In genomic region chr5:132753135-132753987, GRCh38 we compare ENCODE assay signal across 1 cellular context.
TF ChIP-seq lines count a peak whose summit lies in the region.

No MANE protein-coding gene starts in this region.

TF ChIP-seq in GM23338, 12 proteins besides CTCF, POLR2A, EP300 and RAD21 (continued from another document):
- TF ChIP-seq, protein P1, sequence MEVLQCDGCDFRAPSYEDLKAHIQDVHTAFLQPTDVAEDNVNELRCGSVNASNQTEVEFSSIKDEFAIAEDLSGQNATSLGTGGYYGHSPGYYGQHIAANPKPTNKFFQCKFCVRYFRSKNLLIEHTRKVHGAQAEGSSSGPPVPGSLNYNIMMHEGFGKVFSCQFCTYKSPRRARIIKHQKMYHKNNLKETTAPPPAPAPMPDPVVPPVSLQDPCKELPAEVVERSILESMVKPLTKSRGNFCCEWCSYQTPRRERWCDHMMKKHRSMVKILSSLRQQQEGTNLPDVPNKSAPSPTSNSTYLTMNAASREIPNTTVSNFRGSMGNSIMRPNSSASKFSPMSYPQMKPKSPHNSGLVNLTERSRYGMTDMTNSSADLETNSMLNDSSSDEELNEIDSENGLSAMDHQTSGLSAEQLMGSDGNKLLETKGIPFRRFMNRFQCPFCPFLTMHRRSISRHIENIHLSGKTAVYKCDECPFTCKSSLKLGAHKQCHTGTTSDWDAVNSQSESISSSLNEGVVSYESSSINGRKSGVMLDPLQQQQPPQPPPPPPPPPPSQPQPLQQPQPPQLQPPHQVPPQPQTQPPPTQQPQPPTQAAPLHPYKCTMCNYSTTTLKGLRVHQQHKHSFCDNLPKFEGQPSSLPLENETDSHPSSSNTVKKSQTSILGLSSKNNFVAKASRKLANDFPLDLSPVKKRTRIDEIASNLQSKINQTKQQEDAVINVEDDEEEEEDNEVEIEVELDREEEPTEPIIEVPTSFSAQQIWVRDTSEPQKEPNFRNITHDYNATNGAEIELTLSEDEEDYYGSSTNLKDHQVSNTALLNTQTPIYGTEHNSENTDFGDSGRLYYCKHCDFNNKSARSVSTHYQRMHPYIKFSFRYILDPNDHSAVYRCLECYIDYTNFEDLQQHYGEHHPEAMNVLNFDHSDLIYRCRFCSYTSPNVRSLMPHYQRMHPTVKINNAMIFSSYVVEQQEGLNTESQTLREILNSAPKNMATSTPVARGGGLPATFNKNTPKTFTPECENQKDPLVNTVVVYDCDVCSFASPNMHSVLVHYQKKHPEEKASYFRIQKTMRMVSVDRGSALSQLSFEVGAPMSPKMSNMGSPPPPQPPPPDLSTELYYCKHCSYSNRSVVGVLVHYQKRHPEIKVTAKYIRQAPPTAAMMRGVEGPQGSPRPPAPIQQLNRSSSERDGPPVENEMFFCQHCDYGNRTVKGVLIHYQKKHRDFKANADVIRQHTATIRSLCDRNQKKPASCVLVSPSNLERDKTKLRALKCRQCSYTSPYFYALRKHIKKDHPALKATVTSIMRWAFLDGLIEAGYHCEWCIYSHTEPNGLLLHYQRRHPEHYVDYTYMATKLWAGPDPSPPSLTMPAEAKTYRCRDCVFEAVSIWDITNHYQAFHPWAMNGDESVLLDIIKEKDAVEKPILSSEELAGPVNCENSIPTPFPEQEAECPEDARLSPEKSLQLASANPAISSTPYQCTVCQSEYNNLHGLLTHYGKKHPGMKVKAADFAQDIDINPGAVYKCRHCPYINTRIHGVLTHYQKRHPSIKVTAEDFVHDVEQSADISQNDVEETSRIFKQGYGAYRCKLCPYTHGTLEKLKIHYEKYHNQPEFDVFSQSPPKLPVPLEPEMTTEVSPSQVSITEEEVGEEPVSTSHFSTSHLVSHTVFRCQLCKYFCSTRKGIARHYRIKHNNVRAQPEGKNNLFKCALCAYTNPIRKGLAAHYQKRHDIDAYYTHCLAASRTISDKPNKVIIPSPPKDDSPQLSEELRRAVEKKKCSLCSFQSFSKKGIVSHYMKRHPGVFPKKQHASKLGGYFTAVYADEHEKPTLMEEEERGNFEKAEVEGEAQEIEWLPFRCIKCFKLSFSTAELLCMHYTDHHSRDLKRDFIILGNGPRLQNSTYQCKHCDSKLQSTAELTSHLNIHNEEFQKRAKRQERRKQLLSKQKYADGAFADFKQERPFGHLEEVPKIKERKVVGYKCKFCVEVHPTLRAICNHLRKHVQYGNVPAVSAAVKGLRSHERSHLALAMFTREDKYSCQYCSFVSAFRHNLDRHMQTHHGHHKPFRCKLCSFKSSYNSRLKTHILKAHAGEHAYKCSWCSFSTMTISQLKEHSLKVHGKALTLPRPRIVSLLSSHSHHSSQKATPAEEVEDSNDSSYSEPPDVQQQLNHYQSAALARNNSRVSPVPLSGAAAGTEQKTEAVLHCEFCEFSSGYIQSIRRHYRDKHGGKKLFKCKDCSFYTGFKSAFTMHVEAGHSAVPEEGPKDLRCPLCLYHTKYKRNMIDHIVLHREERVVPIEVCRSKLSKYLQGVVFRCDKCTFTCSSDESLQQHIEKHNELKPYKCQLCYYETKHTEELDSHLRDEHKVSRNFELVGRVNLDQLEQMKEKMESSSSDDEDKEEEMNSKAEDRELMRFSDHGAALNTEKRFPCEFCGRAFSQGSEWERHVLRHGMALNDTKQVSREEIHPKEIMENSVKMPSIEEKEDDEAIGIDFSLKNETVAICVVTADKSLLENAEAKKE (CRISPR knock-in tag; IDR thresholded peaks at IDR 0.05): no peak
- TF ChIP-seq NANOG (IDR thresholded peaks at IDR 0.05; ENCODE audit: borderline replicate concordance) (no peak), STAT1 (IDR thresholded peaks at IDR 0.05; ENCODE audit: unreplicated experiment) (no peak), REST (IDR thresholded peaks at IDR 0.05; ENCODE audit: unreplicated experiment) (no peak), ZNF331 (CRISPR knock-in tag; IDR thresholded peaks at IDR 0.05; ENCODE audit: low read depth) (no peak), EZH2 (IDR thresholded peaks at IDR 0.05; ENCODE audit: low read depth, unreplicated experiment) (no peak), ZNF114 (CRISPR knock-in tag; IDR thresholded peaks at IDR 0.05) (no peak), POLR2AphosphoS5 (IDR thresholded peaks at IDR 0.05; ENCODE audit: low read depth) (no peak)
